Comparison of ENCODE assay signal across 24 cellular contexts in genomic region chr1:3678361-3679097, GRCh38. TPM values are rescaled to one million over a fixed set of nuclear protein-coding genes. Genes with fewer than 3 reads are reported as not detected.
DNase-seq lines count a peak whose midpoint lies in the region; ATAC-seq, FAIRE-seq and TF ChIP-seq lines count a peak whose summit lies in the region.
"Had no signal": no experiment of that assay in that cellular context is flagged by ENCODE, and none has a peak within 500 bp of the region (broad histone marks: within the 10 kb centered on the region; RNA-seq: fewer than 3 reads in every experiment).

No MANE protein-coding gene starts in this region.

- H3K4me2 ChIP-seq in K562 (ENCODE audit: insufficient read depth, low read length), result no peak overlapping the region

- POLR2A ChIA-PET in activated CD4-positive, alpha-beta T cell treated with anti-CD3 and anti-CD28 coated beads, Interleukin-2, amount 10 ng/mL, durations not matched to agents 7 days and 5 days (lab: Charles Lee), result no interaction called here
- POLR2A ChIA-PET in K562 (lab: Yijun Ruan, JAX), result no interaction called here

- H3K9me3 Mint-ChIP-seq in activated CD4-positive, alpha-beta T cell treated with anti-CD3 and anti-CD28 coated beads, Interleukin-2, amount 10 ng/mL, durations not matched to agents 7 days and 5 days, result no peaks in the 10 kb centered on the region
- H3K9me3 Mint-ChIP-seq in activated CD4-positive, alpha-beta T cell treated with anti-CD3 and anti-CD28 coated beads, Interleukin-2, amount 10 ng/mL, durations not matched to agents 24 days and 14 days, result no peaks in the 10 kb centered on the region
- H3K9me3 Mint-ChIP-seq: activated T-helper 17 cell treated with anti-CD3 and anti-CD28 coated beads, Interleukin-2, amount 50 U/mL, for 72 hours; immature natural killer cell; mesothelial cell of epicardium had no signal

- no peak for TF ChIP-seq RAD21 in K562 (CRISPR knock-in tag; conservative IDR thresholded peaks at IDR 0.05 in 1 of 2, IDR thresholded peaks at IDR 0.05 in 1 of 2)

- H3K4me1 ChIP-seq in K562 (replicated peaks in 1 of 2; ENCODE audit: control insufficient read depth in 2 of 2, insufficient read depth in 2 of 2, low read length in 2 of 2), result peaks cover 3 to 62% of the 10 kb centered on the region in 2 experiments; a peak in 3 of 5 replicates
- H3K4me1 ChIP-seq in neutrophil (ENCODE audit: control insufficient read depth in 1 of 2, insufficient read depth in 1 of 2, low read depth in 1 of 2, low read length in 1 of 2), result peaks cover 60 to 68% of the 10 kb centered on the region in 2 experiments
- H3K4me1 ChIP-seq: gastrocnemius medialis had no signal

- peaks cover 26% of the 10 kb centered on the region for H3K4me1 Mint-ChIP-seq in activated CD4-positive, alpha-beta T cell treated with anti-CD3 and anti-CD28 coated beads, Interleukin-2, amount 10 ng/mL, durations not matched to agents 7 days and 5 days
- peaks cover 5% of the 10 kb centered on the region for H3K4me1 Mint-ChIP-seq in activated CD4-positive, alpha-beta T cell treated with anti-CD3 and anti-CD28 coated beads, Interleukin-2, amount 10 ng/mL, durations not matched to agents 24 days and 14 days

- H3K27ac Mint-ChIP-seq in activated CD4-positive, alpha-beta T cell treated with anti-CD3 and anti-CD28 coated beads, Interleukin-2, amount 10 ng/mL, durations not matched to agents 7 days and 5 days, result peak overlapping the region; percentile 69
- H3K27ac Mint-ChIP-seq in activated CD4-positive, alpha-beta T cell treated with anti-CD3 and anti-CD28 coated beads, Interleukin-2, amount 10 ng/mL, durations not matched to agents 24 days and 14 days, result no peak overlapping the region
- H3K27ac Mint-ChIP-seq: activated T-helper 17 cell treated with anti-CD3 and anti-CD28 coated beads, Interleukin-2, amount 50 U/mL, for 72 hours; mesothelial cell of epicardium had no signal

- ATAC-seq in K562, result peak; percentile 5; the same call in 1 of the 3 replicates
- ATAC-seq: activated T-helper 17 cell treated with anti-CD3 and anti-CD28 coated beads, Interleukin-2, amount 50 U/mL, for 72 hours; gastrocnemius medialis; PC-3; sciatic nerve; SK-N-SH treated with all-trans-retinoic acid at 6 μM for 48 hours had no signal

- H3K27me3 ChIP-seq in HL-60 (ENCODE audit: insufficient read depth, poor library complexity, severe bottlenecking), result no peaks in the 10 kb centered on the region
- peaks cover 12 to 70% of the 10 kb centered on the region in 2 experiments; a peak in 4 of 5 replicates for H3K27me3 ChIP-seq in K562 (ENCODE audit: control insufficient read depth in 2 of 2, insufficient read depth in 2 of 2, low read length in 2 of 2)
- H3K27me3 ChIP-seq in neutrophil, result no peaks in the 10 kb centered on the region

- TF ChIP-seq POLR2A in K562 (conservative IDR thresholded peaks at IDR 0.05), result no peak

- no peak for TF ChIP-seq EP300 in K562 (IDR thresholded peaks at IDR 0.05; ENCODE audit: low read length)

- no peak for FAIRE-seq in K562 (lab: Jason Lieb, UNC)
- FAIRE-seq: A204.1 had no signal

- no peaks in the 10 kb centered on the region for H3K79me2 ChIP-seq in K562 (ENCODE audit: control insufficient read depth, insufficient read depth, low read length)

- peaks cover 3% of the 10 kb centered on the region for H3K27me3 Mint-ChIP-seq in activated CD4-positive, alpha-beta T cell treated with anti-CD3 and anti-CD28 coated beads, Interleukin-2, amount 10 ng/mL, durations not matched to agents 7 days and 5 days
- H3K27me3 Mint-ChIP-seq in activated CD4-positive, alpha-beta T cell treated with anti-CD3 and anti-CD28 coated beads, Interleukin-2, amount 10 ng/mL, durations not matched to agents 24 days and 14 days, result peaks cover 2% of the 10 kb centered on the region

- TF ChIP-seq CTCF in HL-60 (IDR thresholded peaks at IDR 0.05; ENCODE audit: insufficient read depth, low read length), result no peak
- TF ChIP-seq CTCF in K562 (IDR thresholded peaks at IDR 0.05 in 2 of 3, conservative IDR thresholded peaks at IDR 0.05 in 1 of 3; ENCODE audit: insufficient read depth in 2 of 3, low read depth in 1 of 3, low read length in 3 of 3), result no peak
- peak; percentile 13 for TF ChIP-seq CTCF in neutrophil (IDR thresholded peaks at IDR 0.05)

- peak overlapping the region in 1 of 2 experiments; percentile 64; a peak in 2 of 4 replicates for H3K9ac ChIP-seq in K562 (ENCODE audit: insufficient read depth in 1 of 2, low read depth in 2 of 2, low read length in 2 of 2)

- H3K4me3 Mint-ChIP-seq in activated CD4-positive, alpha-beta T cell treated with anti-CD3 and anti-CD28 coated beads, Interleukin-2, amount 10 ng/mL, durations not matched to agents 7 days and 5 days, result no peak overlapping the region
- H3K4me3 Mint-ChIP-seq in activated CD4-positive, alpha-beta T cell treated with anti-CD3 and anti-CD28 coated beads, Interleukin-2, amount 10 ng/mL, durations not matched to agents 24 days and 14 days, result no peak overlapping the region
- H3K4me3 Mint-ChIP-seq: immature natural killer cell, mesothelial cell of epicardium had no signal

- H2AFZ ChIP-seq in K562 (ENCODE audit: low read depth, low read length), result 0 out of 2 replicates have a peak overlapping the region, but pooled peaks have one; percentile 9

- WGBS in K562 (ENCODE audit: insufficient coverage, low coverage, missing lambda C conversion rate), result 39% methylated on average over 21 of the region's 21 CpGs

- no TSS peak for BruUV-seq in K562 (replicated peaks; lab: Mats Ljungman, UMichigan)

- H3K4me3 ChIP-seq in HL-60 (replicated peaks; ENCODE audit: insufficient read depth, low read length) (no peak overlapping the region), K562 (no peak overlapping the region), neutrophil (ENCODE audit: low read depth in 1 of 2, low read length in 1 of 2) (peak overlapping the region; percentile 56 to 63)
- H3K4me3 ChIP-seq: gastrocnemius medialis had no signal

- H3K36me3 ChIP-seq in K562 (ENCODE audit: control insufficient read depth, insufficient read depth, low read length) (no peaks in the 10 kb centered on the region), neutrophil (no peaks in the 10 kb centered on the region)
- H3K36me3 ChIP-seq: gastrocnemius medialis had no signal

- peaks cover 4% of the 10 kb centered on the region for H3K9me1 ChIP-seq in K562 (ENCODE audit: control insufficient read depth, insufficient read depth, low read length)

- peaks cover 43% of the 10 kb centered on the region for H4K20me1 ChIP-seq in K562 (replicated peaks; ENCODE audit: control insufficient read depth, insufficient read depth, low read length)

- peak overlapping the region; percentile 92 for H3K27ac ChIP-seq in HL-60 (replicated peaks)
- H3K27ac ChIP-seq in K562 (ENCODE audit: extremely low read depth, low read depth, low read length), result no peak overlapping the region
- peak overlapping the region; percentile 95 for H3K27ac ChIP-seq in neutrophil
- H3K27ac ChIP-seq: gastrocnemius medialis had no signal

- no peaks in the 10 kb centered on the region for H3K9me3 ChIP-seq in K562 (replicated peaks; ENCODE audit: control insufficient read depth, insufficient read depth, low read depth, low read length)
- no peaks in the 10 kb centered on the region for H3K9me3 ChIP-seq in neutrophil
- H3K9me3 ChIP-seq: gastrocnemius medialis had no signal

- intact Hi-C loops in activated CD4-positive, alpha-beta T cell treated with anti-CD3 and anti-CD28 coated beads, Interleukin-2, amount 10 ng/mL, durations not matched to agents 24 days and 14 days (cut with micrococcal nuclease), result no loop called here
- intact Hi-C loops in K562 (cut with micrococcal nuclease), result no loop called here

- in situ Hi-C loops in K562 (cut with MboI), result no loop called here

- no peaks in the 10 kb centered on the region for H3K36me3 Mint-ChIP-seq in activated CD4-positive, alpha-beta T cell treated with anti-CD3 and anti-CD28 coated beads, Interleukin-2, amount 10 ng/mL, durations not matched to agents 7 days and 5 days (ENCODE audit: low read depth)
- no peaks in the 10 kb centered on the region for H3K36me3 Mint-ChIP-seq in activated CD4-positive, alpha-beta T cell treated with anti-CD3 and anti-CD28 coated beads, Interleukin-2, amount 10 ng/mL, durations not matched to agents 24 days and 14 days (ENCODE audit: low read depth)
- H3K36me3 Mint-ChIP-seq: CD4-positive, alpha-beta memory T cell; immature natural killer cell; mesothelial cell of epicardium had no signal

- CTCF ChIA-PET in activated CD4-positive, alpha-beta T cell treated with anti-CD3 and anti-CD28 coated beads, Interleukin-2, amount 10 ng/mL, durations not matched to agents 7 days and 5 days (lab: Charles Lee), result no interaction called here
- CTCF ChIA-PET in K562 (lab: Yijun Ruan, JAX; ENCODE audit: low intra/inter-chr PET ratio), result no interaction called here

- DNase-seq in activated CD4-positive, alpha-beta T cell treated with anti-CD3 and anti-CD28 coated beads, Interleukin-2, amount 10 ng/mL, durations not matched to agents 7 days and 5 days, result no peak
- no peak for DNase-seq in activated CD4-positive, alpha-beta T cell treated with anti-CD3 and anti-CD28 coated beads, Interleukin-2, amount 10 ng/mL, durations not matched to agents 24 days and 14 days
- DNase-seq in HL-60 (ENCODE audit: low read depth in 1 of 2, low spot score in 1 of 2) (peak; percentile 69 to 77), K562 (ENCODE audit: extremely low read depth in 1 of 4, low spot score in 3 of 4) (no peak), LoVo (ENCODE audit: low spot score) (no peak), NCI-H1694 treated with DMSO at 0.1 percent for 48 hours (lab: John Stamatoyannopoulos, UW) (no peak)
- no peak for DNase-seq in stimulated activated CD4-positive, alpha-beta T cell treated with anti-CD3 and anti-CD28 coated beads, Interleukin-2, amount 100 ng/mL, for 24 hours
- DNase-seq: activated CD8-positive, alpha-beta memory T cell treated with anti-CD3 and anti-CD28 coated beads for 24 hours; gastrocnemius medialis; immature natural killer cell; IMR-90; NCI-H146; NCI-H510A treated with DMSO at 0.1 percent for 48 hours; nucleus accumbens; PC-3; stimulated activated CD4-positive, alpha-beta T cell treated with anti-CD3 and anti-CD28 coated beads, Interleukin-4, amount 100 ng/mL, for 1 hour; stimulated activated CD8-positive, alpha-beta memory T cell treated with anti-CD3 and anti-CD28 coated beads, Interleukin-4, amount 100 ng/mL, for 48 hours had no signal

RNA-seq across cellular contexts. Expression of gene TP73, which starts 26.2 kb away (rescaled TPM):
- total RNA-seq in activated CD4-positive, alpha-beta T cell treated with anti-CD3 and anti-CD28 coated beads, Interleukin-2, amount 10 ng/mL, durations not matched to agents 7 days and 5 days, result 1 to 10 TPM; 2.0 to 2.5 TPM
- 1.3 and 1.4 TPM in 2 replicates for total RNA-seq in activated CD4-positive, alpha-beta T cell treated with anti-CD3 and anti-CD28 coated beads, Interleukin-2, amount 10 ng/mL, durations not matched to agents 24 days and 14 days
- 4.9 and 25.6 TPM in 2 replicates for total RNA-seq in K562 (2011; cell fraction: chromatin; rRNA removed; ENCODE audit: low replicate concordance)
- 10.5 and 13.5 TPM in 2 replicates for total RNA-seq in K562 (2011; cell fraction: nucleolus; rRNA removed)
- total RNA-seq in K562 (2011; cell fraction: nucleoplasm; rRNA removed), result 6.2 and 6.6 TPM in 2 replicates
- total RNA-seq in K562 (2014; rRNA removed) (0.49 and 0.50 TPM in 2 replicates), K562 (2014; rRNA removed; fragmentation: Illumina TruSeq; extraction: Trizol) (0.07 and 0.10 TPM in 2 replicates), K562 (2015; rRNA removed; fragmentation: Illumina TruSeq; extraction: Trizol) (0.40 and 0.41 TPM in 2 replicates), K562 (2021) (1.3 and 1.6 TPM in 2 replicates)
- polyA plus RNA-seq in K562 (2011; rRNA removed) (0.72 and 1.1 TPM in 2 replicates), K562 (2014; fragmentation: Illumina TruSeq; extraction: Trizol) (0.12 and 0.73 TPM in 2 replicates), K562 (2014; fragmentation: Nextera tagmentation; extraction: Ambion mirVana) (not detected), K562 (2014; rRNA removed) (0.38 and 1.1 TPM in 2 replicates)
- 0.46 and 1.4 TPM in 2 replicates for polyA plus RNA-seq in K562 (2011; cell fraction: cytosol; rRNA removed)
- polyA plus RNA-seq in K562 (2011; cell fraction: nucleus; rRNA removed), result 5.8 and 13.3 TPM in 2 replicates
- 0.87 and 0.90 TPM in 2 replicates for polyA plus RNA-seq in K562 (2012)
- polyA minus RNA-seq in K562 (2011; rRNA and poly(A)+ RNA removed), result 0.78 and 2.1 TPM in 2 replicates
- 1.8 and 2.2 TPM in 2 replicates for polyA minus RNA-seq in K562 (2011; cell fraction: cytosol; rRNA and poly(A)+ RNA removed)
- 5.8 and 11.8 TPM in 2 replicates for polyA minus RNA-seq in K562 (2011; cell fraction: nucleus; rRNA and poly(A)+ RNA removed)
- total RNA-seq: IMR-90, sciatic nerve had no signal
- polyA plus RNA-seq: immature natural killer cell, IMR-90 had no signal

RNA-seq across cellular contexts. Expression of gene WRAP73, which starts 28.6 kb away (rescaled TPM):
- 10 to 100 TPM; 32.6 to 34.8 TPM for total RNA-seq in activated CD4-positive, alpha-beta T cell treated with anti-CD3 and anti-CD28 coated beads, Interleukin-2, amount 10 ng/mL, durations not matched to agents 7 days and 5 days
- 41.3 and 44.7 TPM in 2 replicates for total RNA-seq in activated CD4-positive, alpha-beta T cell treated with anti-CD3 and anti-CD28 coated beads, Interleukin-2, amount 10 ng/mL, durations not matched to agents 24 days and 14 days
- 77.5 and 153 TPM in 2 replicates for total RNA-seq in K562 (2011; cell fraction: chromatin; rRNA removed; ENCODE audit: low replicate concordance)
- total RNA-seq in K562 (2011; cell fraction: nucleolus; rRNA removed), result 74.2 and 75.4 TPM in 2 replicates
- total RNA-seq in K562 (2011; cell fraction: nucleoplasm; rRNA removed), result 71.3 and 71.5 TPM in 2 replicates
- 30.1 and 39.3 TPM in 2 replicates for total RNA-seq in K562 (2014; rRNA removed)
- total RNA-seq in K562 (2014; rRNA removed; fragmentation: Illumina TruSeq; extraction: Trizol), result 11.0 and 14.7 TPM in 2 replicates
- total RNA-seq in K562 (2015; rRNA removed; fragmentation: Illumina TruSeq; extraction: Trizol), result 21.3 and 22.1 TPM in 2 replicates
- 30.9 and 34.7 TPM in 2 replicates for total RNA-seq in K562 (2021)
- polyA plus RNA-seq in K562 (2011; rRNA removed), result 47.1 and 54.8 TPM in 2 replicates
- 66.9 and 81.5 TPM in 2 replicates for polyA plus RNA-seq in K562 (2011; cell fraction: cytosol; rRNA removed)
- polyA plus RNA-seq in K562 (2011; cell fraction: nucleus; rRNA removed), result 139 and 154 TPM in 2 replicates
- 30.5 and 35.0 TPM in 2 replicates for polyA plus RNA-seq in K562 (2012)
- 32.5 and 40.4 TPM in 2 replicates for polyA plus RNA-seq in K562 (2014; fragmentation: Illumina TruSeq; extraction: Trizol)
- polyA plus RNA-seq in K562 (2014; fragmentation: Nextera tagmentation; extraction: Ambion mirVana), result 1 to 10 TPM; 4.3 to 4.7 TPM
- polyA plus RNA-seq in K562 (2014; rRNA removed), result 51.8 and 55.9 TPM in 2 replicates
- 14.7 and 17.8 TPM in 2 replicates for polyA minus RNA-seq in K562 (2011; rRNA and poly(A)+ RNA removed)
- 18.6 and 19.5 TPM in 2 replicates for polyA minus RNA-seq in K562 (2011; cell fraction: cytosol; rRNA and poly(A)+ RNA removed)
- 38.8 and 57.4 TPM in 2 replicates for polyA minus RNA-seq in K562 (2011; cell fraction: nucleus; rRNA and poly(A)+ RNA removed)

RNA-seq across cellular contexts. Expression of gene TPRG1L, which starts 53.7 kb away (rescaled TPM):
- total RNA-seq in activated CD4-positive, alpha-beta T cell treated with anti-CD3 and anti-CD28 coated beads, Interleukin-2, amount 10 ng/mL, durations not matched to agents 7 days and 5 days, result 10 to 100 TPM; 13.6 to 14.7 TPM
- 8.6 and 9.7 TPM in 2 replicates for total RNA-seq in activated CD4-positive, alpha-beta T cell treated with anti-CD3 and anti-CD28 coated beads, Interleukin-2, amount 10 ng/mL, durations not matched to agents 24 days and 14 days
- 5.9 and 9.5 TPM in 2 replicates for total RNA-seq in K562 (2011; cell fraction: chromatin; rRNA removed; ENCODE audit: low replicate concordance)
- 7.4 and 8.7 TPM in 2 replicates for total RNA-seq in K562 (2011; cell fraction: nucleolus; rRNA removed)
- total RNA-seq in K562 (2011; cell fraction: nucleoplasm; rRNA removed), result 7.7 and 9.1 TPM in 2 replicates
- total RNA-seq in K562 (2014; rRNA removed), result 4.6 and 5.1 TPM in 2 replicates
- 5.0 and 5.2 TPM in 2 replicates for total RNA-seq in K562 (2014; rRNA removed; fragmentation: Illumina TruSeq; extraction: Trizol)
- total RNA-seq in K562 (2015; rRNA removed; fragmentation: Illumina TruSeq; extraction: Trizol), result 5.7 and 6.2 TPM in 2 replicates
- total RNA-seq in K562 (2021), result 8.4 and 8.9 TPM in 2 replicates
- polyA plus RNA-seq in K562 (2011; rRNA removed), result 9.9 and 11.0 TPM in 2 replicates
- polyA plus RNA-seq in K562 (2011; cell fraction: cytosol; rRNA removed), result 10.9 and 11.7 TPM in 2 replicates
- polyA plus RNA-seq in K562 (2011; cell fraction: nucleus; rRNA removed), result 6.1 and 6.5 TPM in 2 replicates
- polyA plus RNA-seq in K562 (2012), result 9.3 and 18.8 TPM in 2 replicates
- 9.7 and 10.0 TPM in 2 replicates for polyA plus RNA-seq in K562 (2014; fragmentation: Illumina TruSeq; extraction: Trizol)
- 1 to 10 TPM; 1.6 to 1.9 TPM for polyA plus RNA-seq in K562 (2014; fragmentation: Nextera tagmentation; extraction: Ambion mirVana)
- 6.8 and 7.1 TPM in 2 replicates for polyA plus RNA-seq in K562 (2014; rRNA removed)
- polyA minus RNA-seq in K562 (2011; rRNA and poly(A)+ RNA removed), result 5.7 and 7.5 TPM in 2 replicates
- 5.6 and 7.6 TPM in 2 replicates for polyA minus RNA-seq in K562 (2011; cell fraction: cytosol; rRNA and poly(A)+ RNA removed)
- 2.2 and 3.7 TPM in 2 replicates for polyA minus RNA-seq in K562 (2011; cell fraction: nucleus; rRNA and poly(A)+ RNA removed)

Comparison
In these comparisons a context has a peak if more than half of its experiments do, and no peak if none do; other contexts are left out.
1. DNase-seq: peak in HL-60 (2 of 2); none in activated CD4-positive, alpha-beta T cell treated with anti-CD3 and anti-CD28 coated beads, Interleukin-2, amount 10 ng/mL, durations not matched to agents 7 days and 5 days (single experiment), activated CD4-positive, alpha-beta T cell treated with anti-CD3 and anti-CD28 coated beads, Interleukin-2, amount 10 ng/mL, durations not matched to agents 24 days and 14 days (single experiment), K562 (0 of 4), LoVo (single experiment), stimulated activated CD4-positive, alpha-beta T cell treated with anti-CD3 and anti-CD28 coated beads, Interleukin-2, amount 100 ng/mL, for 24 hours (0 of 2) and NCI-H1694 treated with DMSO at 0.1 percent for 48 hours (single experiment).
2. H3K4me3 ChIP-seq: peak in neutrophil (2 of 2); none in HL-60 (single experiment) and K562 (single experiment).